In genomic region chr12:114288071-114288470, GRCh38 we compare ENCODE assay signal across 32 cellular contexts.
DNase-seq lines count a peak whose midpoint lies in the region; ATAC-seq, FAIRE-seq and TF ChIP-seq lines count a peak whose summit lies in the region.
"Had no signal": no experiment of that assay in that cellular context is flagged by ENCODE, and none has a peak within 500 bp of the region (broad histone marks: within the 10 kb centered on the region; RNA-seq: fewer than 3 reads in every experiment).

No MANE protein-coding gene starts in this region.

- TF ChIP-seq CTCF in astrocyte (IDR thresholded peaks at IDR 0.05; ENCODE audit: insufficient read depth, low read depth, low read length) (no peak), hepatocyte (IDR thresholded peaks at IDR 0.05; ENCODE audit: poor library complexity) (no peak)

- H3K79me2 ChIP-seq in astrocyte (ENCODE audit: insufficient read depth, low read length), result no peaks in the 10 kb centered on the region
- H3K79me2 ChIP-seq in hepatocyte, result no peaks in the 10 kb centered on the region
- H3K79me2 ChIP-seq: parathyroid adenoma had no signal

- H3K27ac Mint-ChIP-seq in astrocyte (ENCODE audit: unreplicated experiment), result no peak overlapping the region
- H3K27ac Mint-ChIP-seq: activated CD8-positive, alpha-beta T cell treated with anti-CD3 and anti-CD28 coated beads for 36 hours; CD14-positive monocyte; memory B cell had no signal

- H4K20me1 ChIP-seq in astrocyte (ENCODE audit: insufficient read depth, low read length) (no peaks in the 10 kb centered on the region), hepatocyte (ENCODE audit: insufficient read depth, poor library complexity, severe bottlenecking) (no peaks in the 10 kb centered on the region)

- no peaks in the 10 kb centered on the region for H3K36me3 ChIP-seq in astrocyte (ENCODE audit: insufficient read depth, low read length)
- H3K36me3 ChIP-seq in hepatocyte (replicated peaks; ENCODE audit: insufficient read depth, low read depth), result no peaks in the 10 kb centered on the region
- H3K36me3 ChIP-seq: left lung, spleen, stomach, thyroid gland had no signal

- no peaks in the 10 kb centered on the region for H3K4me1 ChIP-seq in astrocyte (ENCODE audit: insufficient read depth, low read length)
- H3K4me1 ChIP-seq in hepatocyte (ENCODE audit: insufficient read depth), result no peaks in the 10 kb centered on the region
- H3K4me1 ChIP-seq: left lung, parathyroid adenoma, spleen, stomach, thyroid gland had no signal

- H3K27ac ChIP-seq in astrocyte (ENCODE audit: low read depth, low read length) (no peak overlapping the region), hepatocyte (peak overlapping the region; percentile 37)
- H3K27ac ChIP-seq: HL-60, KMS-11, left lung, parathyroid adenoma, spleen, stomach, thyroid gland had no signal

- DNase-seq in GM04503 (ENCODE audit: low read depth) (peak; percentile 19), astrocyte (ENCODE audit: low read depth) (peak; percentile 96), hepatocyte (ENCODE audit: low spot score) (peak; percentile 19), NCI-H2081 treated with DMSO at 0.1 percent for 48 hours (lab: John Stamatoyannopoulos, UW) (no peak), SKM-1 (lab: John Stamatoyannopoulos, UW; ENCODE audit: unreplicated experiment) (no peak), iPS-NIHi11 (ENCODE audit: low spot score) (no peak)
- DNase-seq: activated CD8-positive, alpha-beta memory T cell treated with anti-CD3 and anti-CD28 coated beads, Interleukin-2, amount 50 U/mL, for 48 hours; activated CD8-positive, alpha-beta T cell treated with anti-CD3 and anti-CD28 coated beads for 36 hours; activated naive CD4-positive, alpha-beta T cell treated with anti-CD3 and anti-CD28 coated beads, Interleukin-2, amount 50 U/mL, for 16 hours; amniotic stem cell; Calu3; DMS79; left lung; NCI-H1436; NCI-H2081; right cardiac atrium; SHP77; spleen; stomach; thyroid gland had no signal

- H3K36me3 Mint-ChIP-seq in astrocyte (ENCODE audit: low read depth, unreplicated experiment), result no peaks in the 10 kb centered on the region
- H3K36me3 Mint-ChIP-seq: CD14-positive monocyte, memory B cell had no signal

- 51% methylated on average over 3 of the region's 3 CpGs for WGBS in hepatocyte (ENCODE audit: low lambda C conversion rate, missing lambda C conversion rate)

- H3K4me3 Mint-ChIP-seq in astrocyte (ENCODE audit: unreplicated experiment), result no peak overlapping the region
- H3K4me3 Mint-ChIP-seq: activated CD8-positive, alpha-beta T cell treated with anti-CD3 and anti-CD28 coated beads for 36 hours; CD14-positive monocyte; memory B cell; neural crest cell had no signal

- H3K4me1 Mint-ChIP-seq in astrocyte (ENCODE audit: low read depth, unreplicated experiment), result peaks cover 8% of the 10 kb centered on the region
- H3K4me1 Mint-ChIP-seq: CD14-positive monocyte, memory B cell, neural crest cell had no signal

- H3K27me3 ChIP-seq in astrocyte (ENCODE audit: insufficient read depth, low read length) (no peaks in the 10 kb centered on the region), hepatocyte (no peaks in the 10 kb centered on the region)
- H3K27me3 ChIP-seq: thyroid gland had no signal

- no peak for ATAC-seq in HG03159 (IDR thresholded peaks at IDR 0.05; ENCODE audit: unreplicated experiment)
- ATAC-seq: activated CD8-positive, alpha-beta T cell treated with anti-CD3 and anti-CD28 coated beads for 36 hours; left lung; Panc1; right cardiac atrium had no signal

- H2AFZ ChIP-seq in astrocyte (ENCODE audit: low read depth, low read length) (no peak overlapping the region), hepatocyte (no peak overlapping the region)
- H2AFZ ChIP-seq: parathyroid adenoma had no signal

- no peaks in the 10 kb centered on the region for H3K9me2 ChIP-seq in hepatocyte (replicated peaks; ENCODE audit: insufficient read depth)

- H3K4me3 ChIP-seq in astrocyte (ENCODE audit: insufficient read depth, low read depth, low read length) (no peak overlapping the region), hepatocyte (no peak overlapping the region)
- H3K4me3 ChIP-seq: left lung, spleen, stomach, thyroid gland had no signal

- H3K9me3 ChIP-seq in astrocyte (ENCODE audit: insufficient read depth, low read depth, low read length) (no peaks in the 10 kb centered on the region), hepatocyte (ENCODE audit: low read depth) (no peaks in the 10 kb centered on the region)
- H3K9me3 ChIP-seq: thyroid gland had no signal

- no peak overlapping the region for H3K4me2 ChIP-seq in astrocyte (ENCODE audit: low read length)
- H3K4me2 ChIP-seq in hepatocyte, result no peak overlapping the region
- H3K4me2 ChIP-seq: KMS-11 had no signal

- H3K9ac ChIP-seq in astrocyte (ENCODE audit: low read length), result no peak overlapping the region
- H3K9ac ChIP-seq: KMS-11, parathyroid adenoma had no signal

- peaks cover 30% of the 10 kb centered on the region for H3K27me3 Mint-ChIP-seq in astrocyte (ENCODE audit: low read depth, unreplicated experiment)
- H3K27me3 Mint-ChIP-seq: memory B cell had no signal

- no peaks in the 10 kb centered on the region for H3K9me3 Mint-ChIP-seq in astrocyte (ENCODE audit: unreplicated experiment)
- H3K9me3 Mint-ChIP-seq: activated CD8-positive, alpha-beta T cell treated with anti-CD3 and anti-CD28 coated beads for 36 hours; memory B cell; neural crest cell had no signal

- no peak for FAIRE-seq in astrocyte (lab: Jason Lieb, UNC)
- FAIRE-seq: bronchial epithelial cell, endothelial cell of umbilical vein, GM18507, H54 had no signal

Comparison
In these comparisons a context has a peak if more than half of its experiments do, and no peak if none do; other contexts are left out.
1. DNase-seq: peak in GM04503 (single experiment), astrocyte (single experiment) and hepatocyte (single experiment); none in NCI-H2081 treated with DMSO at 0.1 percent for 48 hours (single experiment), SKM-1 (single experiment) and iPS-NIHi11 (single experiment).